Comparison of ENCODE assay signal across 31 cellular contexts in the genomic region with DNA sequence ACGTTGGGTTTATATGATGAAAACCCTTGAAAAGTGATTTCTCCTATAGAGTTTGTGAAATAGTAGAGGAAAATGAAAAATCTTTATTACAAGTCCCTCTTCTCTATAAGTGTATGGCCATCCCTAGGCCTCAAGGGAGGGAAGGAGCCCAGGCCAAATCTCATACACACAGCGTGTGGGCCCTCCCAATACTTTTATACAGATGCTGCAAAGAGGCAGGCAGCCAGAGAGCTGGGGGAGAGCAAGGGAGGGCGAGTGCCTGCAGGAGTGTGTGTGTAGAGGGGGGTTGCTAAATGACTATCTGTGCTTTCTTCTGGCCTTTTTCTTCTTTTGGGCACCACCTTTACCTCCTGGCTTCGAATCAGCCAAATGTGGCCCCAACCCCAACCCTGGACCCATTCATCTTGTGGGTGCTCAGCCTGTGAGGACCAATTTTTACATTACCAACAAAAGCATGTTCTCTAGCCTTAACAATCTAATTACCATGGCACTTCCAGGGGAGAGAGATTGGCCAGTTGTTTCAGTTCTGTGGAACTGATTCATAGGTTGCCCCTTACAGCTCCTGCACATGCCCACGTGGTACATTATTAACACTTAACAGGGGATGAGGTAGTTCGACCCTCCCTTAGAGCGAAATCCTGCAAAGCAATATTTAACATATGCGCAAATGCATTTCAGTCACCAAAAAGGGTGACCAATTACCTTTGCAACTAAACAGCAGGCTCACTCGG. TPM values are rescaled to one million over a fixed set of nuclear protein-coding genes. Genes with fewer than 3 reads are reported as not detected.
DNase-seq lines count a peak whose midpoint lies in the region; ATAC-seq, FAIRE-seq and TF ChIP-seq lines count a peak whose summit lies in the region.
"Had no signal": no experiment of that assay in that cellular context is flagged by ENCODE, and none has a peak within 500 bp of the region (broad histone marks: within the 10 kb centered on the region; RNA-seq: fewer than 3 reads in every experiment).

No MANE protein-coding gene starts in this region.

- H3K36me3 ChIP-seq in GM23338 (ENCODE audit: insufficient read depth) (no peaks in the 10 kb centered on the region), iPS-18a (ENCODE audit: control insufficient read depth, low read depth, low read length) (no peaks in the 10 kb centered on the region), small intestine (ENCODE audit: control insufficient read depth in 2 of 2, insufficient read depth in 2 of 2, low read length in 2 of 2) (no peaks in the 10 kb centered on the region), mesenchymal stem cell (ENCODE audit: control insufficient read depth in 1 of 2, insufficient read depth in 2 of 2, low read depth in 1 of 2, low read length in 2 of 2) (no peaks in the 10 kb centered on the region)
- H3K36me3 ChIP-seq: SJSA1 had no signal

- peaks cover 12% of the 10 kb centered on the region for H3K27me3 ChIP-seq in GM23338 (ENCODE audit: insufficient read depth)
- peaks cover 13% of the 10 kb centered on the region for H3K27me3 ChIP-seq in iPS-18a (ENCODE audit: control insufficient read depth, insufficient read depth, low read length)
- peaks cover 0 to 7% of the 10 kb centered on the region in 2 donors for H3K27me3 ChIP-seq in small intestine (ENCODE audit: control insufficient read depth in 2 of 2, insufficient read depth in 2 of 2, low read length in 2 of 2)
- H3K27me3 ChIP-seq in mesenchymal stem cell (ENCODE audit: control insufficient read depth in 1 of 2, insufficient read depth in 1 of 2, low read length in 2 of 2): peaks cover 25 to 31% of the 10 kb centered on the region in 2 experiments
- H3K27me3 ChIP-seq: SJSA1 had no signal

- TF ChIP-seq CTCF in GM23338 (conservative IDR thresholded peaks at IDR 0.05; ENCODE audit: low read depth in 2 of 2): no peak
- TF ChIP-seq CTCF in neural crest cell (conservative IDR thresholded peaks at IDR 0.05): no peak

- no peak overlapping the region for H3K27ac ChIP-seq in GM23338 (ENCODE audit: low read depth)
- H3K27ac ChIP-seq in iPS-18a (ENCODE audit: low read length): no peak overlapping the region
- H3K27ac ChIP-seq in small intestine (ENCODE audit: low read depth in 1 of 2, low read length in 1 of 2): no peak overlapping the region
- H3K27ac ChIP-seq in mesenchymal stem cell (ENCODE audit: low read length, poor library complexity, severe bottlenecking): no peak overlapping the region
- H3K27ac ChIP-seq: SJSA1 had no signal

- H2BK12ac ChIP-seq in mesenchymal stem cell (ENCODE audit: low read length in 2 of 2): no peak overlapping the region

- H3F3A ChIP-seq in GM23338 (replicated peaks; ENCODE audit: low read depth): no peaks in the 10 kb centered on the region

- no peak overlapping the region for H3K27ac Mint-ChIP-seq in GM23338
- no peak overlapping the region for H3K27ac Mint-ChIP-seq in neural crest cell (ENCODE audit: unreplicated experiment)
- H3K27ac Mint-ChIP-seq: activated naive CD8-positive, alpha-beta T cell treated with anti-CD3 and anti-CD28 coated beads, Interleukin-2, amount 10 ng/mL, durations not matched to agents 7 days and 5 days; activated T-cell treated with anti-CD3 and anti-CD28 coated beads, Interleukin-2, amount 50 U/mL, for 24 hours; CD8-positive, alpha-beta T cell; stimulated activated naive CD8-positive, alpha-beta T cell treated with anti-CD3 and anti-CD28 coated beads, Interleukin-15, amount 100 ng/mL, for 72 hours had no signal

- peak overlapping the region; percentile 78 for H3K4me3 Mint-ChIP-seq in GM23338
- peak overlapping the region; percentile 86 for H3K4me3 Mint-ChIP-seq in neural crest cell
- H3K4me3 Mint-ChIP-seq: activated naive CD8-positive, alpha-beta T cell treated with anti-CD3 and anti-CD28 coated beads, Interleukin-2, amount 10 ng/mL, durations not matched to agents 7 days and 5 days had no signal

- no peak overlapping the region for H3K14ac ChIP-seq in mesenchymal stem cell (ENCODE audit: low read length in 2 of 2)

- H3K4me1 ChIP-seq in GM23338 (ENCODE audit: insufficient read depth) (peaks cover 44% of the 10 kb centered on the region), iPS-18a (ENCODE audit: control insufficient read depth, low read depth, low read length) (peaks cover 26% of the 10 kb centered on the region), small intestine (ENCODE audit: control insufficient read depth in 2 of 2, insufficient read depth in 1 of 2, low read depth in 1 of 2, low read length in 1 of 2) (no peaks in the 10 kb centered on the region), mesenchymal stem cell (ENCODE audit: control insufficient read depth, insufficient read depth, low read depth, low read length) (peaks cover 12% of the 10 kb centered on the region)

- peak overlapping the region; percentile 64 for H3K4me3 ChIP-seq in GM23338
- peak overlapping the region; percentile 50 for H3K4me3 ChIP-seq in iPS-18a (ENCODE audit: low read length)
- H3K4me3 ChIP-seq in small intestine (ENCODE audit: low read depth in 1 of 2, low read length in 2 of 2): no peak overlapping the region
- H3K4me3 ChIP-seq in mesenchymal stem cell (ENCODE audit: insufficient read depth in 1 of 2, low read depth in 1 of 2, low read length in 2 of 2): no peak overlapping the region
- H3K4me3 ChIP-seq: GM12878, mucosa of descending colon, SJSA1 had no signal

- H3K9me3 ChIP-seq in iPS-18a (ENCODE audit: control insufficient read depth, low read depth, low read length): peaks cover 28% of the 10 kb centered on the region
- no peaks in the 10 kb centered on the region for H3K9me3 ChIP-seq in small intestine (ENCODE audit: control insufficient read depth, low read depth)
- H3K9me3 ChIP-seq in mesenchymal stem cell (ENCODE audit: control insufficient read depth, low read length): no peaks in the 10 kb centered on the region
- H3K9me3 ChIP-seq: mucosa of descending colon, SJSA1 had no signal

- H3K27me3 Mint-ChIP-seq in GM23338 (ENCODE audit: insufficient read depth, low read depth, poor library complexity) (peaks cover 14% of the 10 kb centered on the region), neural crest cell (ENCODE audit: low read depth) (peaks cover 60% of the 10 kb centered on the region)

- no peak for FAIRE-seq in small intestine (lab: Jason Lieb, UNC)
- FAIRE-seq: colon, GM12878, GM19239, kidney had no signal

- H2AK5ac ChIP-seq in mesenchymal stem cell (ENCODE audit: low read length, severe bottlenecking): no peak overlapping the region

- no peak overlapping the region for H4K91ac ChIP-seq in mesenchymal stem cell (ENCODE audit: low read length)

- H2AFZ ChIP-seq in GM23338 (0 out of 2 replicates have a peak overlapping the region, but pooled peaks have one; percentile 56), mesenchymal stem cell (ENCODE audit: low read depth, low read length) (no peak overlapping the region)

- H3K79me2 ChIP-seq in GM23338 (replicated peaks; ENCODE audit: insufficient read depth): peaks cover 11% of the 10 kb centered on the region

- H3K18ac ChIP-seq in mesenchymal stem cell (ENCODE audit: low read depth in 1 of 2, low read length in 2 of 2): no peak overlapping the region

- H3K9me3 Mint-ChIP-seq in GM23338: no peaks in the 10 kb centered on the region
- no peaks in the 10 kb centered on the region for H3K9me3 Mint-ChIP-seq in neural crest cell
- H3K9me3 Mint-ChIP-seq: activated naive CD8-positive, alpha-beta T cell treated with anti-CD3 and anti-CD28 coated beads, Interleukin-2, amount 10 ng/mL, durations not matched to agents 7 days and 5 days; activated T-cell treated with anti-CD3 and anti-CD28 coated beads, Interleukin-2, amount 50 U/mL, for 24 hours; CD8-positive, alpha-beta T cell; stimulated activated naive CD8-positive, alpha-beta T cell treated with anti-CD3 and anti-CD28 coated beads, Interleukin-15, amount 100 ng/mL, for 72 hours had no signal

- H3K23ac ChIP-seq in mesenchymal stem cell (ENCODE audit: low read length in 2 of 2): no peak overlapping the region

- WGBS in small intestine, 3 donors: 60 to 74% (median 64%) methylated on average over 8 to 9 of the region's 9 CpGs
- whole genome bisulfite sequencing in mesenchymal stem cell: 36% methylated on average over 5 of the region's 9 CpGs

- H3K4me1 Mint-ChIP-seq in GM23338 (peaks cover 50% of the 10 kb centered on the region), neural crest cell (peaks cover 33% of the 10 kb centered on the region)

- no peak overlapping the region for H4K8ac ChIP-seq in mesenchymal stem cell (ENCODE audit: low read length)

- H4K20me1 ChIP-seq in GM23338 (replicated peaks; ENCODE audit: insufficient read depth): no peaks in the 10 kb centered on the region

- DNase-seq in GM23338 (ENCODE audit: low spot score): peak; percentile 5
- peak; percentile 15 to 23 for DNase-seq in NCI-H446 (lab: John Stamatoyannopoulos, UW)
- DNase-seq in neural crest cell (ENCODE audit: low read depth, low spot score): no peak
- DNase-seq in activated naive CD4-positive, alpha-beta T cell (lab: John Stamatoyannopoulos, UW): no peak
- DNase-seq in left lobe of liver (ENCODE audit: low spot score): no peak
- no peak for DNase-seq in small intestine
- DNase-seq in mesenchymal stem cell: no peak
- DNase-seq: activated CD4-positive, CD25-positive, alpha-beta regulatory T cell; activated effector memory CD4-positive, alpha-beta T cell treated with anti-CD3 and anti-CD28 coated beads, Interleukin-2, amount 50 U/mL, for 16 hours; activated naive CD8-positive, alpha-beta T cell treated with anti-CD3 and anti-CD28 coated beads, Interleukin-2, amount 10 ng/mL, durations not matched to agents 7 days and 5 days; activated T-cell treated with anti-CD3 and anti-CD28 coated beads, Interleukin-2, amount 50 U/mL, for 24 hours; AML-193; aorta; CD8-positive, alpha-beta T cell; effector memory CD4-positive, alpha-beta T cell; GOT3; Kasumi-1; NCI-H1417; NCI-H2081 treated with DMSO at 0.1 percent for 48 hours; NCI-H226; NCI-H774; stimulated activated naive CD8-positive, alpha-beta T cell treated with anti-CD3 and anti-CD28 coated beads, Interleukin-15, amount 100 ng/mL, for 72 hours; T-helper 1 cell had no signal

- no peaks in the 10 kb centered on the region for H3K79me1 ChIP-seq in mesenchymal stem cell (replicated peaks; ENCODE audit: low read length, poor library complexity, severe bottlenecking)

- H2BK15ac ChIP-seq in mesenchymal stem cell (ENCODE audit: low read depth, poor library complexity, severe bottlenecking): no peak overlapping the region

- H3K9ac ChIP-seq in iPS-18a (ENCODE audit: low read length) (no peak overlapping the region), mesenchymal stem cell (ENCODE audit: low read length) (no peak overlapping the region)

- no peaks in the 10 kb centered on the region; the same call in 2 of the 3 replicates for H3K36me3 Mint-ChIP-seq in GM23338 (ENCODE audit: low read depth)
- H3K36me3 Mint-ChIP-seq in neural crest cell (ENCODE audit: low read depth): no peaks in the 10 kb centered on the region
- H3K36me3 Mint-ChIP-seq: activated naive CD8-positive, alpha-beta T cell treated with anti-CD3 and anti-CD28 coated beads, Interleukin-2, amount 10 ng/mL, durations not matched to agents 7 days and 5 days; CD8-positive, alpha-beta T cell had no signal

- H3K9me2 ChIP-seq in GM23338 (ENCODE audit: insufficient read depth): no peaks in the 10 kb centered on the region

- no peak overlapping the region for H2BK120ac ChIP-seq in mesenchymal stem cell (ENCODE audit: low read depth, low read length)

- H2BK5ac ChIP-seq in mesenchymal stem cell (ENCODE audit: low read depth, low read length, poor library complexity, severe bottlenecking): no peak overlapping the region

- ATAC-seq in GM23338 (peak; percentile 10), left lobe of liver (no peak)
- ATAC-seq: CD8-positive, alpha-beta T cell; GM12878; mucosa of descending colon; right cardiac atrium; stimulated activated naive CD8-positive, alpha-beta T cell treated with anti-CD3 and anti-CD28 coated beads, Interleukin-15, amount 100 ng/mL, for 72 hours had no signal

- H3K4me2 ChIP-seq in GM23338 (peak overlapping the region; percentile 88), mesenchymal stem cell (ENCODE audit: low read length, poor library complexity, severe bottlenecking) (no peak overlapping the region)

- H3K4ac ChIP-seq in mesenchymal stem cell (ENCODE audit: low read depth in 1 of 2, low read length in 2 of 2): no peak overlapping the region

RNA-seq across cellular contexts. Expression of gene GPC3, which starts 2.0 kb away (rescaled TPM):
- total RNA-seq in GM23338 (2014; rRNA removed; shearing (Covaris generic)): 60.1 and 61.2 TPM in 2 replicates
- 34.3 and 36.8 TPM in 2 replicates for polyA plus RNA-seq in GM23338 (2016; fragmentation: Nextera tagmentation; extraction: Ambion mirVana)
- 29.4 and 30.4 TPM in 2 replicates for total RNA-seq in neural crest cell
- 1.1 TPM for total RNA-seq in left lobe of liver
- 10 to 100 TPM in 1 of 3 donors, not detected in 2; 14.3 TPM for polyA plus RNA-seq in small intestine
- polyA plus RNA-seq in mesenchymal stem cell (2013, experiment 1 of 2): 7.5 TPM
- polyA plus RNA-seq in mesenchymal stem cell (2013, experiment 2 of 2): 7.3 TPM

Comparison
In these comparisons a context has a peak if more than half of its experiments do, and no peak if none do; other contexts are left out.
1. DNase-seq: peak in GM23338 (single experiment) and NCI-H446 (2 of 2); none in neural crest cell (single experiment), activated naive CD4-positive, alpha-beta T cell (0 of 4), left lobe of liver (single experiment), small intestine (single experiment) and mesenchymal stem cell (single experiment).
2. H3K4me3 ChIP-seq: peak in GM23338 (single experiment) and iPS-18a (single experiment); none in small intestine (0 of 2) and mesenchymal stem cell (0 of 2).
3. RNA of gene GPC3, which starts 2.0 kb away (total RNA-seq): 60.1 to 61.2 TPM in GM23338 and 29.4 to 30.4 TPM in neural crest cell; 1.1 TPM in left lobe of liver (single experiment); every median in the first group is over 10 times any median in the second.